In genomic region chr11:88515002-88515401, GRCh38 we compare ENCODE assay signal across 31 cellular contexts.
"Had no signal": no experiment of that assay in that cellular context is flagged by ENCODE, and none has a peak within 500 bp of the region (broad histone marks: within the 10 kb centered on the region; RNA-seq: fewer than 3 reads in every experiment).

No MANE protein-coding gene starts in this region.

- H3K9me3 Mint-ChIP-seq: activated B cell treated with CpG ODN at 0.5 μM for 24 hours; activated naive CD4-positive, alpha-beta T cell treated with anti-CD3 and anti-CD28 coated beads, Interleukin-2, amount 50 U/mL, for 72 hours; activated T-cell treated with anti-CD3 and anti-CD28 coated beads, Interleukin-2, amount 50 U/mL, for 72 hours; brain; endodermal cell; mesothelial cell of epicardium; nephron progenitor cell; stimulated activated memory B cell treated with anti-CD40 and anti-IgM and Interleukin-4, amounts not matched to agents 10 μg/mL and 1 μg/mL and 100 μg/mL, for 72 hours; stimulated activated naive CD8-positive, alpha-beta T cell treated with anti-CD3 and anti-CD28 coated beads, Interleukin-15, amount 100 ng/mL, for 72 hours; type B pancreatic cell had no signal

- H3K27me3 ChIP-seq: uterus had no signal

- FAIRE-seq: frontal cortex, islet of Langerhans, small intestine had no signal

- H3K4me1 Mint-ChIP-seq: activated B cell treated with CpG ODN at 0.5 μM for 24 hours; brain; endodermal cell; naive B cell; nephron progenitor cell; stimulated activated memory B cell treated with anti-CD40 and anti-IgM and Interleukin-4, amounts not matched to agents 10 μg/mL and 1 μg/mL and 100 μg/mL, for 72 hours; stimulated activated naive CD8-positive, alpha-beta T cell treated with anti-CD3 and anti-CD28 coated beads, Interleukin-15, amount 100 ng/mL, for 72 hours had no signal

- H3K4me3 ChIP-seq: esophagus squamous epithelium, uterus had no signal

- DNase-seq: activated B cell treated with CpG ODN at 0.5 μM for 24 hours; activated CD4-positive, alpha-beta T cell treated with anti-CD3 and anti-CD28 coated beads, Interleukin-2, amount 50 U/mL, for 1 hour; activated naive CD4-positive, alpha-beta T cell; activated T-cell treated with anti-CD3 and anti-CD28 coated beads for 4 hours; activated T-cell treated with anti-CD3 and anti-CD28 coated beads, Interleukin-2, amount 50 U/mL, for 72 hours; anterior cingulate cortex; caudate nucleus; cortex of kidney; endodermal cell; esophagus squamous epithelium; left cardiac atrium; naive B cell; nephron progenitor cell; retina; small intestine; stimulated activated CD4-positive, alpha-beta T cell treated with anti-CD3 and anti-CD28 coated beads, Interleukin-1b, Interleukin-23, amount 100 ng/mL, for 48 hours; stimulated activated CD4-positive, alpha-beta T cell treated with anti-CD3 and anti-CD28 coated beads, Interleukin-4, amount 100 ng/mL, for 4 hours; stimulated activated CD8-positive, alpha-beta memory T cell treated with anti-CD3 and anti-CD28 coated beads, Interleukin-4, amount 100 ng/mL, for 48 hours; stimulated activated naive CD8-positive, alpha-beta T cell treated with anti-CD3 and anti-CD28 coated beads, Interleukin-15, amount 100 ng/mL, for 72 hours; substantia nigra; uterus had no signal

- H3K4me3 Mint-ChIP-seq: activated B cell treated with CpG ODN at 0.5 μM for 24 hours; activated T-cell treated with anti-CD3 and anti-CD28 coated beads, Interleukin-2, amount 50 U/mL, for 72 hours; brain; endodermal cell; mesothelial cell of epicardium; naive B cell; nephron progenitor cell; stimulated activated memory B cell treated with anti-CD40 and anti-IgM and Interleukin-4, amounts not matched to agents 10 μg/mL and 1 μg/mL and 100 μg/mL, for 72 hours; stimulated activated naive CD8-positive, alpha-beta T cell treated with anti-CD3 and anti-CD28 coated beads, Interleukin-15, amount 100 ng/mL, for 72 hours; type B pancreatic cell had no signal

- H3K36me3 ChIP-seq: esophagus squamous epithelium, neutrophil, uterus had no signal

- H3K27ac Mint-ChIP-seq: activated B cell treated with CpG ODN at 0.5 μM for 24 hours; activated naive CD4-positive, alpha-beta T cell treated with anti-CD3 and anti-CD28 coated beads, Interleukin-2, amount 50 U/mL, for 72 hours; activated T-cell treated with anti-CD3 and anti-CD28 coated beads, Interleukin-2, amount 50 U/mL, for 72 hours; brain; endodermal cell; mesothelial cell of epicardium; naive B cell; nephron progenitor cell; stimulated activated memory B cell treated with anti-CD40 and anti-IgM and Interleukin-4, amounts not matched to agents 10 μg/mL and 1 μg/mL and 100 μg/mL, for 72 hours; stimulated activated naive CD8-positive, alpha-beta T cell treated with anti-CD3 and anti-CD28 coated beads, Interleukin-15, amount 100 ng/mL, for 72 hours; type B pancreatic cell had no signal

- H3K9me3 ChIP-seq: esophagus squamous epithelium, neutrophil, uterus had no signal

- H3K36me3 Mint-ChIP-seq: activated naive CD4-positive, alpha-beta T cell treated with anti-CD3 and anti-CD28 coated beads, Interleukin-2, amount 50 U/mL, for 72 hours; brain; mesothelial cell of epicardium; naive B cell; stimulated activated memory B cell treated with anti-CD40 and anti-IgM and Interleukin-4, amounts not matched to agents 10 μg/mL and 1 μg/mL and 100 μg/mL, for 72 hours; type B pancreatic cell had no signal

- ATAC-seq: activated naive CD4-positive, alpha-beta T cell treated with anti-CD3 and anti-CD28 coated beads, Interleukin-2, amount 50 U/mL, for 72 hours; activated T-cell treated with anti-CD3 and anti-CD28 coated beads, Interleukin-2, amount 50 U/mL, for 72 hours; left cardiac atrium; sciatic nerve; stimulated activated memory B cell treated with anti-CD40 and anti-IgM and Interleukin-4, amounts not matched to agents 10 μg/mL and 1 μg/mL and 100 μg/mL, for 72 hours; stimulated activated naive CD8-positive, alpha-beta T cell treated with anti-CD3 and anti-CD28 coated beads, Interleukin-15, amount 100 ng/mL, for 72 hours had no signal

- H3K4me1 ChIP-seq: esophagus squamous epithelium, uterus had no signal

- H3K27ac ChIP-seq: epithelial cell of prostate, esophagus squamous epithelium, neutrophil, uterus had no signal
